8 cellular contexts compared by ENCODE assay signal in the genomic region with DNA sequence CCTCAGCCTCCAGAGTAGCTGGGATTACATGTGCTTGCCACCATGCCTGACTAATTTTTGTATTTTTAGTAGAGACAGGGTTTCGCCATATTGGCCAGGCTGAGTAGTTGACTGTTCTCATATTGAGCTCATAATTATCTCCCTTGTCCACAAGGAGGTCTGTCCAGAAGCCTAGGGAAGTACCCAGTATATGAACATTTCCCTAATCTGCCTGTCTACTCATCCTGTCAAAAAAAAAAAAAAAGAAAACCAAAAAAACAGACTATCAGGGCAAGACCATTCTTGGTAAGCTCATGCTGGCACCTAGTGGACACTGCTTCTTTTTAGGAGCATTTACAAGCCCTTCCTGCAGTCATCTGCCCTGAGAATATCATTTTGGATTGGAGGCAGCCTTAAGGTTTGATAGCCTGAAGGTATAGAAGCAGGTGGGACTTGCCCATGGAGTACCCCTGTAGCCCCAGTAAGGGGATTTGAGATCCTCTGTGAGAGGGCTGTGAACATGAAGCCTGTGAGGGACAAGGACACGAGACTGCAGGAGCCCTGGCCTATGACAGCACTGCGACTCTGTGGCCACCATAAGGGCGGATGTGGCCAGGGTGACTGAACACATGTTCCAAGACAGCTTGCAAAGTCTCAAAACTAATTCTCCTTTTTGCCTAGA. TPM values are rescaled to one million over a fixed set of nuclear protein-coding genes. Genes with fewer than 3 reads are reported as not detected.
DNase-seq lines count a peak whose midpoint lies in the region; ATAC-seq and TF ChIP-seq lines count a peak whose summit lies in the region.

No MANE protein-coding gene starts in this region.

- POLR2A ChIA-PET in Panc1 (lab: Charles Lee), result interaction anchor here (0.6 kb wide), 1 partner anchor 832 kb away, joined by 3 read pairs; no protein-coding TSS in a partner anchor

- H3K27me3 ChIP-seq in Panc1 (ENCODE audit: control insufficient read depth, insufficient read depth, low read length) (no peaks in the 10 kb centered on the region), heart right ventricle (peaks cover 0 to 9% (median 0%) of the 10 kb centered on the region in 7 donors)

- H3K9me3 ChIP-seq in Panc1 (ENCODE audit: control insufficient read depth, insufficient read depth, low read depth, low read length) (no peaks in the 10 kb centered on the region), heart right ventricle (no peaks in the 10 kb centered on the region)

- H3K27ac ChIP-seq in Panc1 (ENCODE audit: low read length) (no peak overlapping the region), heart right ventricle (peak overlapping the region in 4 of 10 donors; percentile 26 to 86 (median 36))

- CTCF ChIA-PET in Panc1 (lab: Charles Lee), result interaction anchor here (0.7 to 2.3 kb wide), 4 partner anchors 8 to 568 kb away, joined by 5 to 9 read pairs (median 6); a partner anchor contains a TSS

- H3K4me3 ChIP-seq in Panc1 (ENCODE audit: low read depth in 2 of 2, low read length in 2 of 2) (no peak overlapping the region), heart right ventricle (no peak overlapping the region)

- TF ChIP-seq CTCF in Panc1 (IDR thresholded peaks at IDR 0.05) (peak; percentile 77), heart right ventricle (IDR thresholded peaks at IDR 0.05) (peak in 6 of 9 donors; percentile 34 to 53 (median 40))

- in situ Hi-C loops in Panc1 (cut with HindIII; ENCODE audit: low pct_unique_long_range_greater_than_20kb, low sequenced_read_pairs), result loop anchor here (25.0 kb wide), 1 partner anchor 201 kb away; a partner anchor contains a TSS

- H3K4me1 ChIP-seq in Panc1 (ENCODE audit: control insufficient read depth, insufficient read depth, low read length), result no peaks in the 10 kb centered on the region
- peaks cover 0 to 43% (median 0%) of the 10 kb centered on the region in 9 donors for H3K4me1 ChIP-seq in heart right ventricle

- WGBS in heart right ventricle, 2 donors, result 84 to 85% methylated on average over 4 of the region's 4 CpGs

- H3K36me3 ChIP-seq in Panc1 (ENCODE audit: control insufficient read depth, insufficient read depth, low read length) (no peaks in the 10 kb centered on the region), heart right ventricle (no peaks in the 10 kb centered on the region)

- DNase-seq in Daoy (ENCODE audit: low read depth), result peak; percentile 75
- DNase-seq in Panc1 (ENCODE audit: low read depth, low spot score), result no peak
- DNase-seq in activated gamma-delta T cell (lab: John Stamatoyannopoulos, UW), result peak; percentile 34
- peak; percentile 22 to 27 for DNase-seq in heart right ventricle
- peak; percentile 43 for DNase-seq in stimulated activated CD4-positive, alpha-beta T cell treated with anti-CD3 and anti-CD28 coated beads, Interleukin-4, amount 100 ng/mL, for 24 hours
- no peak for DNase-seq in putamen (ENCODE audit: low spot score)

- intact Hi-C loops in Panc1 (cut with micrococcal nuclease; ENCODE audit: unreplicated experiment) (loop anchor here (10.0 kb wide), 1 partner anchor 174 kb away; no protein-coding TSS in a partner anchor), heart right ventricle (cut with DNase I) (no loop called here)

- BruUV-seq in Panc1 (replicated peaks; lab: Mats Ljungman, UMichigan), result no TSS peak

- ATAC-seq in GM19468 (IDR thresholded peaks at IDR 0.05; ENCODE audit: extremely low read depth, unreplicated experiment), result peak; percentile 33
- peak; percentile 37 for ATAC-seq in HG03558 (IDR thresholded peaks at IDR 0.05; ENCODE audit: extremely low read depth, unreplicated experiment)
- peak; percentile 81 for ATAC-seq in Panc1
- ATAC-seq in heart right ventricle, result peak; percentile 41 to 74 (median 66)

RNA-seq across cellular contexts. Expression of a gene that starts 10.8 kb away (rescaled TPM):
- total RNA-seq in Daoy (2014; rRNA removed; shearing (Covaris generic)), result 80.1 and 82.8 TPM in 2 replicates
- 22.0 TPM for total RNA-seq in Panc1 (2021; ENCODE audit: unreplicated experiment)
- 17.3 TPM for polyA plus RNA-seq in Panc1 (2012; ENCODE audit: insufficient read length)
- total RNA-seq in heart right ventricle, result 10 to 100 TPM in 1 of 10 donors, 1 to 10 TPM in 9; 3.5 to 10.2 (median 6.6) TPM
- 10 to 100 TPM; 11.0 to 15.3 TPM for polyA plus RNA-seq in heart right ventricle

RNA-seq across cellular contexts. Expression of a gene that starts 17.4 kb away (rescaled TPM):
- 1.8 and 3.1 TPM in 2 replicates for total RNA-seq in Daoy (2014; rRNA removed; shearing (Covaris generic))
- 0.41 TPM for total RNA-seq in Panc1 (2021; ENCODE audit: unreplicated experiment)
- polyA plus RNA-seq in Panc1 (2012; ENCODE audit: insufficient read length), result not detected
- total RNA-seq in heart right ventricle, result under 1 TPM; 0.11 to 0.88 (median 0.32) TPM
- under 1 TPM; 0.22 to 0.58 TPM for polyA plus RNA-seq in heart right ventricle

RNA-seq across cellular contexts. Expression of a gene that starts 27.4 kb away (rescaled TPM):
- total RNA-seq in Daoy (2014; rRNA removed; shearing (Covaris generic)), result 23.5 TPM in 2 replicates
- total RNA-seq in Panc1 (2021; ENCODE audit: unreplicated experiment) (16.4 TPM), heart right ventricle (10 to 100 TPM; 13.4 to 20.9 (median 16.0) TPM)
- 8.4 TPM for polyA plus RNA-seq in Panc1 (2012; ENCODE audit: insufficient read length)
- 1 to 10 TPM; 2.6 to 9.4 TPM for polyA plus RNA-seq in heart right ventricle

RNA-seq across cellular contexts. Expression of a gene that starts 31.7 kb away (rescaled TPM):
- total RNA-seq in Daoy (2014; rRNA removed; shearing (Covaris generic)), result 0.51 TPM in 1 of 2 replicates, not detected in the other
- 0.15 TPM for total RNA-seq in Panc1 (2021; ENCODE audit: unreplicated experiment)
- not detected for polyA plus RNA-seq in Panc1 (2012; ENCODE audit: insufficient read length)
- total RNA-seq in heart right ventricle, result under 1 TPM in 4 of 10 donors, not detected in 6; 0.21 to 1.00 (median 0.41) TPM
- polyA plus RNA-seq in heart right ventricle, result under 1 TPM; 0.13 to 0.15 TPM

Comparison
In these comparisons a context has a peak if more than half of its experiments do, and no peak if none do; other contexts are left out.
1. DNase-seq: peak in Daoy (single experiment), activated gamma-delta T cell (single experiment), heart right ventricle (2 of 2) and stimulated activated CD4-positive, alpha-beta T cell treated with anti-CD3 and anti-CD28 coated beads, Interleukin-4, amount 100 ng/mL, for 24 hours (single experiment); none in Panc1 (single experiment) and putamen (single experiment).
2. Peak in every context shown above with its lines, with median percentiles within 50 percentile points of each other: ATAC-seq.